1 cellular context compared by ENCODE assay signal in the genomic region with DNA sequence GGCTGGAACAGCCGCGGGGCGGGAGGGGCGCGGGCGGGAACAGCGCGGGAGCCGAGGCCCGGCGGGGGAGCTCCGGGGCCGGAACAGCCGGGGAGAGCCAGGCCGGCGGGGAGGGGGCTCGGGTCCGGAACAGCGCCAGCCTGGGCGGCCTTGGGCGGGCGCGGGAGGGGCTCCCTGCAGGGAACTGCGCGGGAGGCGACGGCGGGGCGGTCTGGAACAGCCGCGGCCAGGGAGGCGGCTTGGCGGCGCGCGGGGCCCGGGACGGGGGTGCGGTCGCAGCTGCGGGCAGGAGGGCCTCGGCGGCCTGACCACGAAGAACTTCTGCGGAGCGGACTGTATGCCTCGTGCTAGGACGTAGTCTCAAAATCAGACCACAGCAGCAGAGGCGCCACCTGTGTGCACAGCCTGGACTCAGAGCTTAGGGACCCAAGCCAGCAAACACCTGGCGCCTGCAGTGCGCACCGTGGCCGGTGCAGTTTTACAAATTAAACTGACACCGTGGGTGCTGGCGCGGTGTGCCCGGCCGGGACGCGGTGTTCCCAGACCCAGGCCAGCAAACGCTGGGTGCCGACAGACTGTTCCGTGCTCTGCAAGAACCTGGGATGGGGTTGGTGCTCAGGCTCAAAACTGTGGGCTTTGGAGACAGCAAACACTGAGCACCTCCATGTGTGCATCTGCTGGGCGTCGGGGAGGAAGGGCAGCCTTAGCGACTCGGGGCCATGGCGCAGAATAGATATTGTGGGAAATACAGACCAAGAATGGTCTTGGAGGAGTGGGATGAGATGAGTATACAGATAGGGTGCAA.
TF ChIP-seq lines count a peak whose summit lies in the region.

No MANE protein-coding gene starts in this region.

TF ChIP-seq in K562, 482 proteins besides CTCF, POLR2A, EP300 and RAD21 (continued from another document and continues in another):
- TF ChIP-seq, protein P1, sequence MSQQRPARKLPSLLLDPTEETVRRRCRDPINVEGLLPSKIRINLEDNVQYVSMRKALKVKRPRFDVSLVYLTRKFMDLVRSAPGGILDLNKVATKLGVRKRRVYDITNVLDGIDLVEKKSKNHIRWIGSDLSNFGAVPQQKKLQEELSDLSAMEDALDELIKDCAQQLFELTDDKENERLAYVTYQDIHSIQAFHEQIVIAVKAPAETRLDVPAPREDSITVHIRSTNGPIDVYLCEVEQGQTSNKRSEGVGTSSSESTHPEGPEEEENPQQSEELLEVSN (IDR thresholded peaks at IDR 0.05; ENCODE audit: borderline replicate concordance in 1 of 2, extremely low read depth in 1 of 2, insufficient read depth in 1 of 2, insufficient read length in 1 of 2, low read depth in 1 of 2, low read length in 1 of 2, poor library complexity in 1 of 2, severe bottlenecking in 1 of 2) = peak; percentile 81 to 90
- TF ChIP-seq DACH1 (IDR thresholded peaks at IDR 0.05; ENCODE audit: partially characterized antibody) (no peak), KAT7 (CRISPR knock-in tag; IDR thresholded peaks at IDR 0.05; ENCODE audit: borderline replicate concordance) (no peak; the same call in 1 of the 2 replicates), ZNF696 (CRISPR knock-in tag; conservative IDR thresholded peaks at IDR 0.05) (no peak), MECOM (CRISPR knock-in tag; IDR thresholded peaks at IDR 0.05) (0 out of 2 replicates have a peak, but pooled peaks have one; percentile 25), LARP7 (IDR thresholded peaks at IDR 0.05) (no peak), CSDE1 (IDR thresholded peaks at IDR 0.05) (no peak), MCM2 (IDR thresholded peaks at IDR 0.05; ENCODE audit: low read depth) (no peak), RUNX1 (IDR thresholded peaks at IDR 0.05; ENCODE audit: low read depth) (no peak), NFIC (IDR thresholded peaks at IDR 0.05) (peak; percentile 40; the same call in 1 of the 2 replicates), RBFOX2 (IDR thresholded peaks at IDR 0.05; ENCODE audit: low read depth, low read length) (peak; percentile 79), ZNF263 (CRISPR knock-in tag; IDR thresholded peaks at IDR 0.05; ENCODE audit: borderline replicate concordance) (0 out of 2 replicates have a peak, but pooled peaks have one; percentile 58), YY1 (IDR thresholded peaks at IDR 0.05; ENCODE audit: borderline replicate concordance in 1 of 3, control insufficient read depth in 1 of 3, extremely low read depth in 1 of 3, insufficient read depth in 3 of 3, insufficient read length in 1 of 3, insufficient replicate concordance in 2 of 3, low read depth in 1 of 3, low read length in 2 of 3) (peak in 1 of 3 experiments; percentile 4), ZEB2 (IDR thresholded peaks at IDR 0.05) (no peak), ZNF253 (CRISPR knock-in tag; conservative IDR thresholded peaks at IDR 0.05) (no peak), TBP (optimal IDR thresholded peaks at IDR 0.05; ENCODE audit: low read depth, low read length) (peak; percentile 49)
- TF ChIP-seq, protein P2, sequence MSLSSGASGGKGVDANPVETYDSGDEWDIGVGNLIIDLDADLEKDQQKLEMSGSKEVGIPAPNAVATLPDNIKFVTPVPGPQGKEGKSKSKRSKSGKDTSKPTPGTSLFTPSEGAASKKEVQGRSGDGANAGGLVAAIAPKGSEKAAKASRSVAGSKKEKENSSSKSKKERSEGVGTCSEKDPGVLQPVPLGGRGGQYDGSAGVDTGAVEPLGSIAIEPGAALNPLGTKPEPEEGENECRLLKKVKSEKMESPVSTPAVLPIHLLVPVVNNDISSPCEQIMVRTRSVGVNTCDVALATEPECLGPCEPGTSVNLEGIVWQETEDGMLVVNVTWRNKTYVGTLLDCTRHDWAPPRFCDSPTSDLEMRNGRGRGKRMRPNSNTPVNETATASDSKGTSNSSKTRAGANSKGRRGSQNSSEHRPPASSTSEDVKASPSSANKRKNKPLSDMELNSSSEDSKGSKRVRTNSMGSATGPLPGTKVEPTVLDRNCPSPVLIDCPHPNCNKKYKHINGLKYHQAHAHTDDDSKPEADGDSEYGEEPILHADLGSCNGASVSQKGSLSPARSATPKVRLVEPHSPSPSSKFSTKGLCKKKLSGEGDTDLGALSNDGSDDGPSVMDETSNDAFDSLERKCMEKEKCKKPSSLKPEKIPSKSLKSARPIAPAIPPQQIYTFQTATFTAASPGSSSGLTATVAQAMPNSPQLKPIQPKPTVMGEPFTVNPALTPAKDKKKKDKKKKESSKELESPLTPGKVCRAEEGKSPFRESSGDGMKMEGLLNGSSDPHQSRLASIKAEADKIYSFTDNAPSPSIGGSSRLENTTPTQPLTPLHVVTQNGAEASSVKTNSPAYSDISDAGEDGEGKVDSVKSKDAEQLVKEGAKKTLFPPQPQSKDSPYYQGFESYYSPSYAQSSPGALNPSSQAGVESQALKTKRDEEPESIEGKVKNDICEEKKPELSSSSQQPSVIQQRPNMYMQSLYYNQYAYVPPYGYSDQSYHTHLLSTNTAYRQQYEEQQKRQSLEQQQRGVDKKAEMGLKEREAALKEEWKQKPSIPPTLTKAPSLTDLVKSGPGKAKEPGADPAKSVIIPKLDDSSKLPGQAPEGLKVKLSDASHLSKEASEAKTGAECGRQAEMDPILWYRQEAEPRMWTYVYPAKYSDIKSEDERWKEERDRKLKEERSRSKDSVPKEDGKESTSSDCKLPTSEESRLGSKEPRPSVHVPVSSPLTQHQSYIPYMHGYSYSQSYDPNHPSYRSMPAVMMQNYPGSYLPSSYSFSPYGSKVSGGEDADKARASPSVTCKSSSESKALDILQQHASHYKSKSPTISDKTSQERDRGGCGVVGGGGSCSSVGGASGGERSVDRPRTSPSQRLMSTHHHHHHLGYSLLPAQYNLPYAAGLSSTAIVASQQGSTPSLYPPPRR (CRISPR knock-in tag; IDR thresholded peaks at IDR 0.05; ENCODE audit: borderline replicate concordance) = 0 out of 2 replicates have a peak, but pooled peaks have one; percentile 36
- TF ChIP-seq, protein P3, sequence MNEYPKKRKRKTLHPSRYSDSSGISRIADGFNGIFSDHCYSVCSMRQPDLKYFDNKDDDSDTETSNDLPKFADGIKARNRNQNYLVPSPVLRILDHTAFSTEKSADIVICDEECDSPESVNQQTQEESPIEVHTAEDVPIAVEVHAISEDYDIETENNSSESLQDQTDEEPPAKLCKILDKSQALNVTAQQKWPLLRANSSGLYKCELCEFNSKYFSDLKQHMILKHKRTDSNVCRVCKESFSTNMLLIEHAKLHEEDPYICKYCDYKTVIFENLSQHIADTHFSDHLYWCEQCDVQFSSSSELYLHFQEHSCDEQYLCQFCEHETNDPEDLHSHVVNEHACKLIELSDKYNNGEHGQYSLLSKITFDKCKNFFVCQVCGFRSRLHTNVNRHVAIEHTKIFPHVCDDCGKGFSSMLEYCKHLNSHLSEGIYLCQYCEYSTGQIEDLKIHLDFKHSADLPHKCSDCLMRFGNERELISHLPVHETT (CRISPR knock-in tag; conservative IDR thresholded peaks at IDR 0.05 in 1 of 2, IDR thresholded peaks at IDR 0.05 in 1 of 2) = peak in 1 of 2 experiments; percentile 96; a peak in 2 of 4 replicates
- TF ChIP-seq, protein P4, sequence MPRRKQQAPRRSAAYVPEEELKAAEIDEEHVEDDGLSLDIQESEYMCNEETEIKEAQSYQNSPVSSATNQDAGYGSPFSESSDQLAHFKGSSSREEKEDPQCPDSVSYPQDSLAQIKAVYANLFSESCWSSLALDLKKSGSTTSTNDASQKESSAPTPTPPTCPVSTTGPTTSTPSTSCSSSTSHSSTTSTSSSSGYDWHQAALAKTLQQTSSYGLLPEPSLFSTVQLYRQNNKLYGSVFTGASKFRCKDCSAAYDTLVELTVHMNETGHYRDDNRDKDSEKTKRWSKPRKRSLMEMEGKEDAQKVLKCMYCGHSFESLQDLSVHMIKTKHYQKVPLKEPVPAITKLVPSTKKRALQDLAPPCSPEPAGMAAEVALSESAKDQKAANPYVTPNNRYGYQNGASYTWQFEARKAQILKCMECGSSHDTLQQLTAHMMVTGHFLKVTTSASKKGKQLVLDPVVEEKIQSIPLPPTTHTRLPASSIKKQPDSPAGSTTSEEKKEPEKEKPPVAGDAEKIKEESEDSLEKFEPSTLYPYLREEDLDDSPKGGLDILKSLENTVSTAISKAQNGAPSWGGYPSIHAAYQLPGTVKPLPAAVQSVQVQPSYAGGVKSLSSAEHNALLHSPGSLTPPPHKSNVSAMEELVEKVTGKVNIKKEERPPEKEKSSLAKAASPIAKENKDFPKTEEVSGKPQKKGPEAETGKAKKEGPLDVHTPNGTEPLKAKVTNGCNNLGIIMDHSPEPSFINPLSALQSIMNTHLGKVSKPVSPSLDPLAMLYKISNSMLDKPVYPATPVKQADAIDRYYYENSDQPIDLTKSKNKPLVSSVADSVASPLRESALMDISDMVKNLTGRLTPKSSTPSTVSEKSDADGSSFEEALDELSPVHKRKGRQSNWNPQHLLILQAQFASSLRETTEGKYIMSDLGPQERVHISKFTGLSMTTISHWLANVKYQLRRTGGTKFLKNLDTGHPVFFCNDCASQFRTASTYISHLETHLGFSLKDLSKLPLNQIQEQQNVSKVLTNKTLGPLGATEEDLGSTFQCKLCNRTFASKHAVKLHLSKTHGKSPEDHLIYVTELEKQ (CRISPR knock-in tag; IDR thresholded peaks at IDR 0.05) = no peak
- TF ChIP-seq, protein P5, sequence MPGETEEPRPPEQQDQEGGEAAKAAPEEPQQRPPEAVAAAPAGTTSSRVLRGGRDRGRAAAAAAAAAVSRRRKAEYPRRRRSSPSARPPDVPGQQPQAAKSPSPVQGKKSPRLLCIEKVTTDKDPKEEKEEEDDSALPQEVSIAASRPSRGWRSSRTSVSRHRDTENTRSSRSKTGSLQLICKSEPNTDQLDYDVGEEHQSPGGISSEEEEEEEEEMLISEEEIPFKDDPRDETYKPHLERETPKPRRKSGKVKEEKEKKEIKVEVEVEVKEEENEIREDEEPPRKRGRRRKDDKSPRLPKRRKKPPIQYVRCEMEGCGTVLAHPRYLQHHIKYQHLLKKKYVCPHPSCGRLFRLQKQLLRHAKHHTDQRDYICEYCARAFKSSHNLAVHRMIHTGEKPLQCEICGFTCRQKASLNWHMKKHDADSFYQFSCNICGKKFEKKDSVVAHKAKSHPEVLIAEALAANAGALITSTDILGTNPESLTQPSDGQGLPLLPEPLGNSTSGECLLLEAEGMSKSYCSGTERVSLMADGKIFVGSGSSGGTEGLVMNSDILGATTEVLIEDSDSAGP (CRISPR knock-in tag; IDR thresholded peaks at IDR 0.05) = no peak
- TF ChIP-seq, protein P6, sequence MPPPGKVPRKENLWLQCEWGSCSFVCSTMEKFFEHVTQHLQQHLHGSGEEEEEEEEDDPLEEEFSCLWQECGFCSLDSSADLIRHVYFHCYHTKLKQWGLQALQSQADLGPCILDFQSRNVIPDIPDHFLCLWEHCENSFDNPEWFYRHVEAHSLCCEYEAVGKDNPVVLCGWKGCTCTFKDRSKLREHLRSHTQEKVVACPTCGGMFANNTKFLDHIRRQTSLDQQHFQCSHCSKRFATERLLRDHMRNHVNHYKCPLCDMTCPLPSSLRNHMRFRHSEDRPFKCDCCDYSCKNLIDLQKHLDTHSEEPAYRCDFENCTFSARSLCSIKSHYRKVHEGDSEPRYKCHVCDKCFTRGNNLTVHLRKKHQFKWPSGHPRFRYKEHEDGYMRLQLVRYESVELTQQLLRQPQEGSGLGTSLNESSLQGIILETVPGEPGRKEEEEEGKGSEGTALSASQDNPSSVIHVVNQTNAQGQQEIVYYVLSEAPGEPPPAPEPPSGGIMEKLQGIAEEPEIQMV (tag; conservative IDR thresholded peaks at IDR 0.05; ENCODE audit: low read depth) = no peak
- TF ChIP-seq, protein P7, sequence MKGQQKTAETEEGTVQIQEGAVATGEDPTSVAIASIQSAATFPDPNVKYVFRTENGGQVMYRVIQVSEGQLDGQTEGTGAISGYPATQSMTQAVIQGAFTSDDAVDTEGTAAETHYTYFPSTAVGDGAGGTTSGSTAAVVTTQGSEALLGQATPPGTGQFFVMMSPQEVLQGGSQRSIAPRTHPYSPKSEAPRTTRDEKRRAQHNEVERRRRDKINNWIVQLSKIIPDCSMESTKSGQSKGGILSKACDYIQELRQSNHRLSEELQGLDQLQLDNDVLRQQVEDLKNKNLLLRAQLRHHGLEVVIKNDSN (CRISPR knock-in tag; IDR thresholded peaks at IDR 0.05) = no peak
- TF ChIP-seq, protein P8, sequence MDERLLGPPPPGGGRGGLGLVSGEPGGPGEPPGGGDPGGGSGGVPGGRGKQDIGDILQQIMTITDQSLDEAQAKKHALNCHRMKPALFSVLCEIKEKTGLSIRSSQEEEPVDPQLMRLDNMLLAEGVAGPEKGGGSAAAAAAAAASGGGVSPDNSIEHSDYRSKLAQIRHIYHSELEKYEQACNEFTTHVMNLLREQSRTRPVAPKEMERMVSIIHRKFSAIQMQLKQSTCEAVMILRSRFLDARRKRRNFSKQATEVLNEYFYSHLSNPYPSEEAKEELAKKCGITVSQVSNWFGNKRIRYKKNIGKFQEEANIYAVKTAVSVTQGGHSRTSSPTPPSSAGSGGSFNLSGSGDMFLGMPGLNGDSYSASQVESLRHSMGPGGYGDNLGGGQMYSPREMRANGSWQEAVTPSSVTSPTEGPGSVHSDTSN (CRISPR knock-in tag; IDR thresholded peaks at IDR 0.05; ENCODE audit: low read depth) = no peak
- TF ChIP-seq, protein P8 (tag; conservative IDR thresholded peaks at IDR 0.05; ENCODE audit: low read depth) = no peak
- TF ChIP-seq, protein P9, sequence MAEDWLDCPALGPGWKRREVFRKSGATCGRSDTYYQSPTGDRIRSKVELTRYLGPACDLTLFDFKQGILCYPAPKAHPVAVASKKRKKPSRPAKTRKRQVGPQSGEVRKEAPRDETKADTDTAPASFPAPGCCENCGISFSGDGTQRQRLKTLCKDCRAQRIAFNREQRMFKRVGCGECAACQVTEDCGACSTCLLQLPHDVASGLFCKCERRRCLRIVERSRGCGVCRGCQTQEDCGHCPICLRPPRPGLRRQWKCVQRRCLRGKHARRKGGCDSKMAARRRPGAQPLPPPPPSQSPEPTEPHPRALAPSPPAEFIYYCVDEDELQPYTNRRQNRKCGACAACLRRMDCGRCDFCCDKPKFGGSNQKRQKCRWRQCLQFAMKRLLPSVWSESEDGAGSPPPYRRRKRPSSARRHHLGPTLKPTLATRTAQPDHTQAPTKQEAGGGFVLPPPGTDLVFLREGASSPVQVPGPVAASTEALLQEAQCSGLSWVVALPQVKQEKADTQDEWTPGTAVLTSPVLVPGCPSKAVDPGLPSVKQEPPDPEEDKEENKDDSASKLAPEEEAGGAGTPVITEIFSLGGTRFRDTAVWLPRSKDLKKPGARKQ (CRISPR knock-in tag; IDR thresholded peaks at IDR 0.05) = no peak
- TF ChIP-seq, protein P10, sequence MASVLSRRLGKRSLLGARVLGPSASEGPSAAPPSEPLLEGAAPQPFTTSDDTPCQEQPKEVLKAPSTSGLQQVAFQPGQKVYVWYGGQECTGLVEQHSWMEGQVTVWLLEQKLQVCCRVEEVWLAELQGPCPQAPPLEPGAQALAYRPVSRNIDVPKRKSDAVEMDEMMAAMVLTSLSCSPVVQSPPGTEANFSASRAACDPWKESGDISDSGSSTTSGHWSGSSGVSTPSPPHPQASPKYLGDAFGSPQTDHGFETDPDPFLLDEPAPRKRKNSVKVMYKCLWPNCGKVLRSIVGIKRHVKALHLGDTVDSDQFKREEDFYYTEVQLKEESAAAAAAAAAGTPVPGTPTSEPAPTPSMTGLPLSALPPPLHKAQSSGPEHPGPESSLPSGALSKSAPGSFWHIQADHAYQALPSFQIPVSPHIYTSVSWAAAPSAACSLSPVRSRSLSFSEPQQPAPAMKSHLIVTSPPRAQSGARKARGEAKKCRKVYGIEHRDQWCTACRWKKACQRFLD (CRISPR knock-in tag; IDR thresholded peaks at IDR 0.05) = peak; percentile 91
